ENCODE assay signal across 1 cellular context in the genomic region with DNA sequence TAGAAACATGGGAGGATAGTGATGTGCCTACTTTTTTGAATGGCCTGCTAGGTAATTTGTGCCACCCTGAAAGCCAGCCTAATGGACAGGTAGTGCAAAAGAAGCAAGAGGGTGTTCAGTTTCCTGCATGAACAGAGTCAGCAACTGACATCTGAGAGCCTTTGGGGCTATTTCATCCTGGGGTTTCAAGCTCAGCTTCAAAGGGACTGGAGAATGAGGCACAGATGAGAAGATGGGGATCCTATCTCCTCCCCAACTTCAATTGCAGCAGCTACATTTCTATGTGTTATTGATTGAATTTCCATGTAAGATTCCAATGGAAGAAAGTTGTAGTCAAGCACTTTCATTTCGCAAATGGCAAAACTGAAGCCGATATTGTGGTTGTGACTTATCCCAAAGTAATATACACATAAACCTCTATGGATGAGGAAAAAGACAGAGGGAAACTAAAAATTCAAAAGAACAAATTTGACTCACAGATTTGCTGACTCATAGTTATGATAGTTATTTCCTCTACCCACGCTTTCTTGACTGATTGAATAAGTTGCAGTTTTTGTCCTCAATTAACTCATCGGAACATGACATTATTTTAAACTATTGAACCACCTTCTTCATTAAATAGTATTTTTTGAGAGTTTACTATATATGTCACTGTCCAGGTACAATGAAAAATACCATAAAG.
TF ChIP-seq lines count a peak whose summit lies in the region.

No MANE protein-coding gene starts in this region.

TF ChIP-seq in HCT116, 20 proteins besides CTCF, POLR2A, EP300 and RAD21 (continued from another document):
- TF ChIP-seq, protein P1, sequence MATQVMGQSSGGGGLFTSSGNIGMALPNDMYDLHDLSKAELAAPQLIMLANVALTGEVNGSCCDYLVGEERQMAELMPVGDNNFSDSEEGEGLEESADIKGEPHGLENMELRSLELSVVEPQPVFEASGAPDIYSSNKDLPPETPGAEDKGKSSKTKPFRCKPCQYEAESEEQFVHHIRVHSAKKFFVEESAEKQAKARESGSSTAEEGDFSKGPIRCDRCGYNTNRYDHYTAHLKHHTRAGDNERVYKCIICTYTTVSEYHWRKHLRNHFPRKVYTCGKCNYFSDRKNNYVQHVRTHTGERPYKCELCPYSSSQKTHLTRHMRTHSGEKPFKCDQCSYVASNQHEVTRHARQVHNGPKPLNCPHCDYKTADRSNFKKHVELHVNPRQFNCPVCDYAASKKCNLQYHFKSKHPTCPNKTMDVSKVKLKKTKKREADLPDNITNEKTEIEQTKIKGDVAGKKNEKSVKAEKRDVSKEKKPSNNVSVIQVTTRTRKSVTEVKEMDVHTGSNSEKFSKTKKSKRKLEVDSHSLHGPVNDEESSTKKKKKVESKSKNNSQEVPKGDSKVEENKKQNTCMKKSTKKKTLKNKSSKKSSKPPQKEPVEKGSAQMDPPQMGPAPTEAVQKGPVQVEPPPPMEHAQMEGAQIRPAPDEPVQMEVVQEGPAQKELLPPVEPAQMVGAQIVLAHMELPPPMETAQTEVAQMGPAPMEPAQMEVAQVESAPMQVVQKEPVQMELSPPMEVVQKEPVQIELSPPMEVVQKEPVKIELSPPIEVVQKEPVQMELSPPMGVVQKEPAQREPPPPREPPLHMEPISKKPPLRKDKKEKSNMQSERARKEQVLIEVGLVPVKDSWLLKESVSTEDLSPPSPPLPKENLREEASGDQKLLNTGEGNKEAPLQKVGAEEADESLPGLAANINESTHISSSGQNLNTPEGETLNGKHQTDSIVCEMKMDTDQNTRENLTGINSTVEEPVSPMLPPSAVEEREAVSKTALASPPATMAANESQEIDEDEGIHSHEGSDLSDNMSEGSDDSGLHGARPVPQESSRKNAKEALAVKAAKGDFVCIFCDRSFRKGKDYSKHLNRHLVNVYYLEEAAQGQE (IDR thresholded peaks at IDR 0.05; ENCODE audit: low read depth) = no peak
